ENCODE assay signal across 2 cellular contexts in the genomic region with DNA sequence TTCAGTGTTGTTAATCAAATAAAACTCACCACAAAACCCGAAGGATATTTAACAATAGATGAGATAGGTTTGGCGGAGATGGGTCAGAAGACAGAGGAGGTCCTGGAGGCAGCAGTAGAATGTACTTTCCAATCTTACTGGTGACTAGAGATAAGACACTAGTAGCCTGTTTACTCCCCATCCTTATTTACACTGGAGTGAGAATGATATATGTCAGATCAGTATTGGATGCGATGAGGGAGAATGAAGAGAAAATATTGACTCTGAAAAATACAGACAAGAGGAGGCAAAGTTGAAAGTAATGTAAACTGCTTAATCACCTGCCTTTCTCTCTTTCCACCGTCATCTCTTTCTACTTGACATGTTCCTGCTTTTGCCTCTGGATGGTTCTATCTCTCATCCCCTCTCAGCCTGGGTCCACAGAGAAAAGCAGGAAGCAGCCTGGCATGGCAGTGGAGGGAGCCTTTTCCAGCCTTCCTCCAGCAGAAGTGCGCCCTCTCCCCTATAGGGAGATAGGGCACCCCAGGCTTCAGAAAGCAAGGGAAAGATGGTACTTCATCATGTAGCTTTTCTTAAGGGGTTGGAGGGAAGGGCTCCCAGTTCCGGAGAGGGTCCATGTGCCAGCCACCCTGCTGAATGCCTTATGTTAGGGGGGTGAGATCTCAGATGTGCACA.
TF ChIP-seq lines count a peak whose summit lies in the region.

No MANE protein-coding gene starts in this region.

TF ChIP-seq in SK-N-SH, 30 proteins besides CTCF, POLR2A, EP300 and RAD21 (continued from another document):
- TF ChIP-seq, protein P1, sequence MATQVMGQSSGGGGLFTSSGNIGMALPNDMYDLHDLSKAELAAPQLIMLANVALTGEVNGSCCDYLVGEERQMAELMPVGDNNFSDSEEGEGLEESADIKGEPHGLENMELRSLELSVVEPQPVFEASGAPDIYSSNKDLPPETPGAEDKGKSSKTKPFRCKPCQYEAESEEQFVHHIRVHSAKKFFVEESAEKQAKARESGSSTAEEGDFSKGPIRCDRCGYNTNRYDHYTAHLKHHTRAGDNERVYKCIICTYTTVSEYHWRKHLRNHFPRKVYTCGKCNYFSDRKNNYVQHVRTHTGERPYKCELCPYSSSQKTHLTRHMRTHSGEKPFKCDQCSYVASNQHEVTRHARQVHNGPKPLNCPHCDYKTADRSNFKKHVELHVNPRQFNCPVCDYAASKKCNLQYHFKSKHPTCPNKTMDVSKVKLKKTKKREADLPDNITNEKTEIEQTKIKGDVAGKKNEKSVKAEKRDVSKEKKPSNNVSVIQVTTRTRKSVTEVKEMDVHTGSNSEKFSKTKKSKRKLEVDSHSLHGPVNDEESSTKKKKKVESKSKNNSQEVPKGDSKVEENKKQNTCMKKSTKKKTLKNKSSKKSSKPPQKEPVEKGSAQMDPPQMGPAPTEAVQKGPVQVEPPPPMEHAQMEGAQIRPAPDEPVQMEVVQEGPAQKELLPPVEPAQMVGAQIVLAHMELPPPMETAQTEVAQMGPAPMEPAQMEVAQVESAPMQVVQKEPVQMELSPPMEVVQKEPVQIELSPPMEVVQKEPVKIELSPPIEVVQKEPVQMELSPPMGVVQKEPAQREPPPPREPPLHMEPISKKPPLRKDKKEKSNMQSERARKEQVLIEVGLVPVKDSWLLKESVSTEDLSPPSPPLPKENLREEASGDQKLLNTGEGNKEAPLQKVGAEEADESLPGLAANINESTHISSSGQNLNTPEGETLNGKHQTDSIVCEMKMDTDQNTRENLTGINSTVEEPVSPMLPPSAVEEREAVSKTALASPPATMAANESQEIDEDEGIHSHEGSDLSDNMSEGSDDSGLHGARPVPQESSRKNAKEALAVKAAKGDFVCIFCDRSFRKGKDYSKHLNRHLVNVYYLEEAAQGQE (IDR thresholded peaks at IDR 0.05; ENCODE audit: low read depth, low read length) = no peak
- TF ChIP-seq FOXJ3 (CRISPR knock-in tag; IDR thresholded peaks at IDR 0.05) = no peak
- TF ChIP-seq, protein P2, sequence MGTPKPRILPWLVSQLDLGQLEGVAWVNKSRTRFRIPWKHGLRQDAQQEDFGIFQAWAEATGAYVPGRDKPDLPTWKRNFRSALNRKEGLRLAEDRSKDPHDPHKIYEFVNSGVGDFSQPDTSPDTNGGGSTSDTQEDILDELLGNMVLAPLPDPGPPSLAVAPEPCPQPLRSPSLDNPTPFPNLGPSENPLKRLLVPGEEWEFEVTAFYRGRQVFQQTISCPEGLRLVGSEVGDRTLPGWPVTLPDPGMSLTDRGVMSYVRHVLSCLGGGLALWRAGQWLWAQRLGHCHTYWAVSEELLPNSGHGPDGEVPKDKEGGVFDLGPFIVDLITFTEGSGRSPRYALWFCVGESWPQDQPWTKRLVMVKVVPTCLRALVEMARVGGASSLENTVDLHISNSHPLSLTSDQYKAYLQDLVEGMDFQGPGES (IDR thresholded peaks at IDR 0.05; ENCODE audit: low read depth, low read length) = no peak
- no peak for TF ChIP-seq FOSL2 (IDR thresholded peaks at IDR 0.05; ENCODE audit: borderline replicate concordance, low read depth)
- no peak for TF ChIP-seq TCF12 (IDR thresholded peaks at IDR 0.05)

TF ChIP-seq in SK-N-SH treated with all-trans-retinoic acid at 6 μM for 48 hours, 23 proteins besides CTCF, POLR2A, EP300 and RAD21 (continued from another document):
- TF ChIP-seq, protein P3, sequence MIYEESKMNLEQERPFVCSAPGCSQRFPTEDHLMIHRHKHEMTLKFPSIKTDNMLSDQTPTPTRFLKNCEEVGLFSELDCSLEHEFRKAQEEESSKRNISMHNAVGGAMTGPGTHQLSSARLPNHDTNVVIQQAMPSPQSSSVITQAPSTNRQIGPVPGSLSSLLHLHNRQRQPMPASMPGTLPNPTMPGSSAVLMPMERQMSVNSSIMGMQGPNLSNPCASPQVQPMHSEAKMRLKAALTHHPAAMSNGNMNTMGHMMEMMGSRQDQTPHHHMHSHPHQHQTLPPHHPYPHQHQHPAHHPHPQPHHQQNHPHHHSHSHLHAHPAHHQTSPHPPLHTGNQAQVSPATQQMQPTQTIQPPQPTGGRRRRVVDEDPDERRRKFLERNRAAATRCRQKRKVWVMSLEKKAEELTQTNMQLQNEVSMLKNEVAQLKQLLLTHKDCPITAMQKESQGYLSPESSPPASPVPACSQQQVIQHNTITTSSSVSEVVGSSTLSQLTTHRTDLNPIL (CRISPR knock-in tag; IDR thresholded peaks at IDR 0.05; ENCODE audit: low read depth) = no peak
- no peak for TF ChIP-seq ZNF565 (CRISPR knock-in tag; conservative IDR thresholded peaks at IDR 0.05; ENCODE audit: low read depth)
- TF ChIP-seq OSR1 (CRISPR knock-in tag; IDR thresholded peaks at IDR 0.05) = no peak
- no peak for TF ChIP-seq ARNTL (CRISPR knock-in tag; IDR thresholded peaks at IDR 0.05; ENCODE audit: borderline replicate concordance, low read depth)
- TF ChIP-seq ESRRG (CRISPR knock-in tag; IDR thresholded peaks at IDR 0.05) = no peak
- TF ChIP-seq, protein P4, sequence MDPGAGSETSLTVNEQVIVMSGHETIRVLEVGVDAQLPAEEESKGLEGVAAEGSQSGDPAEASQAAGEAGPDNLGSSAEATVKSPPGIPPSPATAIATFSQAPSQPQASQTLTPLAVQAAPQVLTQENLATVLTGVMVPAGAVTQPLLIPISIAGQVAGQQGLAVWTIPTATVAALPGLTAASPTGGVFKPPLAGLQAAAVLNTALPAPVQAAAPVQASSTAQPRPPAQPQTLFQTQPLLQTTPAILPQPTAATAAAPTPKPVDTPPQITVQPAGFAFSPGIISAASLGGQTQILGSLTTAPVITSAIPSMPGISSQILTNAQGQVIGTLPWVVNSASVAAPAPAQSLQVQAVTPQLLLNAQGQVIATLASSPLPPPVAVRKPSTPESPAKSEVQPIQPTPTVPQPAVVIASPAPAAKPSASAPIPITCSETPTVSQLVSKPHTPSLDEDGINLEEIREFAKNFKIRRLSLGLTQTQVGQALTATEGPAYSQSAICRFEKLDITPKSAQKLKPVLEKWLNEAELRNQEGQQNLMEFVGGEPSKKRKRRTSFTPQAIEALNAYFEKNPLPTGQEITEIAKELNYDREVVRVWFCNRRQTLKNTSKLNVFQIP (CRISPR knock-in tag; IDR thresholded peaks at IDR 0.05; ENCODE audit: borderline replicate concordance, low read depth) = no peak
